14 cellular contexts compared by ENCODE assay signal in genomic region chr3:158443632-158444031, GRCh38.
DNase-seq lines count a peak whose midpoint lies in the region; ATAC-seq, FAIRE-seq and TF ChIP-seq lines count a peak whose summit lies in the region.
"Had no signal": no experiment of that assay in that cellular context is flagged by ENCODE, and none has a peak within 500 bp of the region (broad histone marks: within the 10 kb centered on the region; RNA-seq: fewer than 3 reads in every experiment).

No MANE protein-coding gene starts in this region.

- H3K27me3 ChIP-seq in GM12878 (replicated peaks in 1 of 2; ENCODE audit: control insufficient read depth in 2 of 2, insufficient read depth in 2 of 2, low read length in 1 of 2): no peaks in the 10 kb centered on the region

- H3K27me3 Mint-ChIP-seq in activated CD4-positive, alpha-beta T cell treated with anti-CD3 and anti-CD28 coated beads for 36 hours: no peaks in the 10 kb centered on the region

- no peak overlapping the region for H2AFZ ChIP-seq in GM12878 (ENCODE audit: control insufficient read depth, low read depth, low read length)

- H3K4me3 Mint-ChIP-seq in activated CD4-positive, alpha-beta T cell treated with anti-CD3 and anti-CD28 coated beads for 36 hours: no peak overlapping the region
- H3K4me3 Mint-ChIP-seq: nephron progenitor cell had no signal

- peak; percentile 9 for DNase-seq in activated CD4-positive, alpha-beta T cell treated with anti-CD3 and anti-CD28 coated beads for 36 hours
- DNase-seq in activated CD4-positive, alpha-beta T cell treated with anti-CD3 and anti-CD28 coated beads for 48 hours: no peak
- DNase-seq in GM12878 (ENCODE audit: low read depth, low spot score) (peak; percentile 43), left cardiac atrium (no peak), HEK293T (ENCODE audit: extremely low spot score) (no peak)
- DNase-seq: 8988T; activated effector memory CD4-positive, alpha-beta T cell treated with anti-CD3 and anti-CD28 coated beads, Interleukin-2, amount 50 U/mL, for 16 hours; KBM-7; nephron progenitor cell had no signal

- H3K9me3 ChIP-seq in GM12878 (replicated peaks; ENCODE audit: control insufficient read depth, insufficient read depth, low read length): no peaks in the 10 kb centered on the region; the same call in 2 of the 3 replicates

- peaks cover 4% of the 10 kb centered on the region; the same call in 1 of the 2 replicates for H3K4me1 ChIP-seq in GM12878 (ENCODE audit: control insufficient read depth, insufficient read depth, low read length)

- SMC1A ChIA-PET in GM12878 (lab: Charles Lee; ENCODE audit: uncharacterized antibody, unreplicated experiment): interaction anchor here (0.5 to 2.3 kb wide), 6 partner anchors 10 to 230 kb away, joined by 3 to 23 read pairs (median 3); no protein-coding TSS in a partner anchor

- no peak overlapping the region for H3K27ac ChIP-seq in GM12878 (ENCODE audit: control insufficient read depth, insufficient read depth)

- no peak for TF ChIP-seq EP300 in GM12878 (IDR thresholded peaks at IDR 0.05; ENCODE audit: borderline replicate concordance in 1 of 2, control insufficient read depth in 1 of 2, low read depth in 2 of 2, low read length in 2 of 2)

- TF ChIP-seq CTCF in GM12878 (IDR thresholded peaks at IDR 0.05 in 2 of 3, conservative IDR thresholded peaks at IDR 0.05 in 1 of 3; ENCODE audit: control insufficient read depth in 2 of 3, extremely low read depth in 1 of 3, insufficient read depth in 1 of 3, low read depth in 3 of 3, low read length in 3 of 3): no peak

- BruUV-seq in GM12878 (replicated peaks; lab: Mats Ljungman, UMichigan): no TSS peak

- no peak overlapping the region for H3K4me2 ChIP-seq in GM12878 (ENCODE audit: control insufficient read depth, insufficient read depth)

- no peaks in the 10 kb centered on the region for H4K20me1 ChIP-seq in GM12878 (ENCODE audit: control insufficient read depth, insufficient read depth)

- WGBS in GM12878 (ENCODE audit: insufficient coverage, insufficient replicate concordance, low lambda C conversion rate, missing lambda C conversion rate): 6% methylated on average over 1 of the region's 1 CpG

- no peak overlapping the region for H3K9ac ChIP-seq in GM12878 (ENCODE audit: control insufficient read depth, insufficient read depth, low read length)

- intact Hi-C loops in activated CD4-positive, alpha-beta T cell treated with anti-CD3 and anti-CD28 coated beads for 36 hours (cut with DNase I, micrococcal nuclease): no loop called here
- intact Hi-C loops in GM12878 (cut with micrococcal nuclease; ENCODE audit: unreplicated experiment): loop anchor here (5.0 kb wide), 1 partner anchor 89 kb away; no protein-coding TSS in a partner anchor
- intact Hi-C loops in left cardiac atrium (cut with DNase I): no loop called here

- H3K4me1 Mint-ChIP-seq in activated CD4-positive, alpha-beta T cell treated with anti-CD3 and anti-CD28 coated beads for 36 hours: peaks cover 11% of the 10 kb centered on the region
- H3K4me1 Mint-ChIP-seq: nephron progenitor cell had no signal

- RAD21 ChIA-PET in GM12878 (lab: Charles Lee; ENCODE audit: unreplicated experiment): interaction anchor here (0.9 to 2.4 kb wide), 6 partner anchors 10 to 579 kb away, joined by 3 to 23 read pairs (median 4); no protein-coding TSS in a partner anchor

- peaks cover 5% of the 10 kb centered on the region for H3K9me3 Mint-ChIP-seq in activated CD4-positive, alpha-beta T cell treated with anti-CD3 and anti-CD28 coated beads for 36 hours (ENCODE audit: low read depth)

- peaks cover 11% of the 10 kb centered on the region for H3K36me3 Mint-ChIP-seq in activated CD4-positive, alpha-beta T cell treated with anti-CD3 and anti-CD28 coated beads for 36 hours (ENCODE audit: low read depth)

- no peak for TF ChIP-seq RAD21 in GM12878 (IDR thresholded peaks at IDR 0.05; ENCODE audit: insufficient read depth, low read depth, low read length)

- H3K27ac Mint-ChIP-seq in activated CD4-positive, alpha-beta T cell treated with anti-CD3 and anti-CD28 coated beads for 36 hours: peak overlapping the region; percentile 63
- H3K27ac Mint-ChIP-seq: nephron progenitor cell had no signal

- CTCF ChIA-PET in activated CD4-positive, alpha-beta T cell treated with anti-CD3 and anti-CD28 coated beads for 36 hours (lab: Charles Lee): interaction anchor here (1.0 to 1.4 kb wide), 3 partner anchors 9 to 201 kb away, joined by 3 to 5 read pairs (median 4); partner anchors contain the start of gene GFM1
- CTCF ChIA-PET in GM12878 (lab: Yijun Ruan, JAX): interaction anchor here (0.7 to 2.5 kb wide), 9 partner anchors 9 to 911 kb away, joined by 3 to 26 read pairs (median 3); no protein-coding TSS in a partner anchor
- CTCF ChIA-PET in HEK293T (lab: Yijun Ruan, JAX): interaction anchor here (0.8 to 1.0 kb wide), 2 partner anchors 9 kb away, joined by 3 read pairs; no protein-coding TSS in a partner anchor

- peak; percentile 96 for ATAC-seq in activated CD4-positive, alpha-beta T cell treated with anti-CD3 and anti-CD28 coated beads for 36 hours
- ATAC-seq in GM21447 (IDR thresholded peaks at IDR 0.05; ENCODE audit: unreplicated experiment) (peak; percentile 95), HG03060 (IDR thresholded peaks at IDR 0.05; ENCODE audit: low read depth, unreplicated experiment) (peak; percentile 96), GM12878 (peak; percentile 96), HG02970 (IDR thresholded peaks at IDR 0.05; ENCODE audit: low FRiP score, unreplicated experiment) (no peak), left cardiac atrium (no peak)

- no peak overlapping the region for H3K4me3 ChIP-seq in GM12878

- no peaks in the 10 kb centered on the region for H3K79me2 ChIP-seq in GM12878 (ENCODE audit: control insufficient read depth, insufficient read depth, low read length)

- H3K36me3 ChIP-seq in GM12878 (ENCODE audit: control insufficient read depth in 2 of 2, insufficient read depth in 2 of 2, low read length in 1 of 2): no peaks in the 10 kb centered on the region

- in situ Hi-C loops in GM12878 (cut with MboI): loop anchor here (10.0 kb wide), 1 partner anchor 819 kb away; no protein-coding TSS in a partner anchor

- TF ChIP-seq POLR2A in GM12878 (IDR thresholded peaks at IDR 0.05; ENCODE audit: low read depth, low read length): no peak

- POLR2A ChIA-PET in activated CD4-positive, alpha-beta T cell treated with anti-CD3 and anti-CD28 coated beads for 36 hours (lab: Charles Lee): no interaction called here
- POLR2A ChIA-PET in GM12878 (lab: Charles Lee): interaction anchor here (1.1 kb wide), 1 partner anchor 9 kb away, joined by 3 read pairs; no protein-coding TSS in a partner anchor
- POLR2A ChIA-PET in HEK293T (lab: Yijun Ruan, JAX): no interaction called here

- FAIRE-seq in GM12878 (lab: Jason Lieb, UNC): no peak
- FAIRE-seq: islet of Langerhans, RCC 7860 had no signal

TF ChIP-seq in GM12878, 131 proteins besides CTCF, POLR2A, EP300 and RAD21 (continues in another document):
- no peak for TF ChIP-seq HDAC6 (IDR thresholded peaks at IDR 0.05; ENCODE audit: unreplicated experiment)
- TF ChIP-seq ZBTB33 (IDR thresholded peaks at IDR 0.05): no peak

TF ChIP-seq in HEK293T, 16 proteins besides CTCF, POLR2A, EP300 and RAD21:
- no peak for TF ChIP-seq ZNF384 (IDR thresholded peaks at IDR 0.05)
- TF ChIP-seq PKNOX1 (IDR thresholded peaks at IDR 0.05): no peak
- no peak for TF ChIP-seq CTBP1 (IDR thresholded peaks at IDR 0.05; ENCODE audit: borderline replicate concordance)
- no peak for TF ChIP-seq BHLHE40 (IDR thresholded peaks at IDR 0.05; ENCODE audit: borderline replicate concordance)
- no peak for TF ChIP-seq FOXM1 (IDR thresholded peaks at IDR 0.05; ENCODE audit: borderline replicate concordance)
- TF ChIP-seq HDGF (IDR thresholded peaks at IDR 0.05; ENCODE audit: borderline replicate concordance): no peak
- TF ChIP-seq ELF4 (IDR thresholded peaks at IDR 0.05): no peak
- no peak for TF ChIP-seq SUZ12 (IDR thresholded peaks at IDR 0.05)
- TF ChIP-seq L3MBTL2 (conservative IDR thresholded peaks at IDR 0.05): no peak
- no peak for TF ChIP-seq LEF1 (IDR thresholded peaks at IDR 0.05; ENCODE audit: borderline replicate concordance)
- TF ChIP-seq FOXA1 (IDR thresholded peaks at IDR 0.05): no peak
- no peak for TF ChIP-seq FOXK2 (IDR thresholded peaks at IDR 0.05)
- no peak for TF ChIP-seq ARNT (IDR thresholded peaks at IDR 0.05)
- TF ChIP-seq SP1 (IDR thresholded peaks at IDR 0.05): no peak
- no peak for TF ChIP-seq TARDBP (IDR thresholded peaks at IDR 0.05)

Comparison
In these comparisons a context has a peak if more than half of its experiments do, and no peak if none do; other contexts are left out.
1. DNase-seq: peak in activated CD4-positive, alpha-beta T cell treated with anti-CD3 and anti-CD28 coated beads for 36 hours (single experiment) and GM12878 (single experiment); none in activated CD4-positive, alpha-beta T cell treated with anti-CD3 and anti-CD28 coated beads for 48 hours (single experiment), left cardiac atrium (single experiment) and HEK293T (single experiment).
2. ATAC-seq: peak in activated CD4-positive, alpha-beta T cell treated with anti-CD3 and anti-CD28 coated beads for 36 hours (single experiment), GM21447 (single experiment), HG03060 (single experiment) and GM12878 (single experiment); none in HG02970 (single experiment) and left cardiac atrium (0 of 2).